26 cellular contexts compared by ENCODE assay signal in the genomic region with DNA sequence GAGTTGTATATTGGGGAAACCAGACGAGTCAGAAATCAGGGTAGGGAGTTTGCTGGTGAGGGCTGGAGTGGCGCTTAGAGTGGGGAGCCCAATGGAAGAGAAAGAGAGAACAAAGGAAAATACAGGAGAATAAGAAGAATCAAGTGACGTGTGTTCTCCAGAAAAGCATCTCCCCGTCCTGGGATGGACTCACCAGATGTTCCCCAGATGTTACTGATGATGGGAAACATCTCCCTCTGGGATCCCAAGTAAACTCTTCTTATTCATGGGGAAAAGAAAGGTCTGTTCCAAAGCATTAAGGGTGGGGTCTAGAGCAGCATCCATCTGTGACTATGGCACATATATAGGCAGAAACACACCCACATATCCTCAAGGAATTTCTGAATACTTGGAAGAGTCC. TPM values are rescaled to one million over a fixed set of nuclear protein-coding genes. Genes with fewer than 3 reads are reported as not detected.
DNase-seq lines count a peak whose midpoint lies in the region; ATAC-seq, FAIRE-seq and TF ChIP-seq lines count a peak whose summit lies in the region.
"Had no signal": no experiment of that assay in that cellular context is flagged by ENCODE, and none has a peak within 500 bp of the region (broad histone marks: within the 10 kb centered on the region; RNA-seq: fewer than 3 reads in every experiment).

No MANE protein-coding gene starts in this region.

- no peak for TF ChIP-seq EP300 in esophagus muscularis mucosa (IDR thresholded peaks at IDR 0.05)

- no peaks in the 10 kb centered on the region for H3K36me3 ChIP-seq in esophagus muscularis mucosa
- H3K36me3 ChIP-seq: BLaER1 treated with 17β-estradiol and CSF1 and Interleukin-3, amounts not matched to agents 10 nM and 100 nM; heart left ventricle; MG63; tibial nerve had no signal

- peaks cover 3% of the 10 kb centered on the region for H3K27me3 Mint-ChIP-seq in stimulated activated naive CD8-positive, alpha-beta T cell treated with anti-CD3 and anti-CD28 coated beads, Interleukin-15, Interleukin-2, amounts not matched to agents 100 ng/mL and 50 ng/mL, for 24 hours
- no peaks in the 10 kb centered on the region for H3K27me3 Mint-ChIP-seq in naive thymus-derived CD8-positive, alpha-beta T cell

- no peaks in the 10 kb centered on the region for H3K9me3 ChIP-seq in esophagus muscularis mucosa
- H3K9me3 ChIP-seq: BLaER1 treated with 17β-estradiol and CSF1 and Interleukin-3, amounts not matched to agents 10 nM and 100 nM; heart left ventricle; MG63; tibial nerve had no signal

- TF ChIP-seq POLR2A in esophagus muscularis mucosa (IDR thresholded peaks at IDR 0.05; ENCODE audit: low read depth), result no peak
- TF ChIP-seq POLR2A in GM12891 (IDR thresholded peaks at IDR 0.05; ENCODE audit: low read depth, low read length), result no peak

- peaks cover 40% of the 10 kb centered on the region for H3K4me1 Mint-ChIP-seq in stimulated activated naive CD8-positive, alpha-beta T cell treated with anti-CD3 and anti-CD28 coated beads, Interleukin-15, Interleukin-2, amounts not matched to agents 100 ng/mL and 50 ng/mL, for 24 hours (ENCODE audit: low read depth)
- peaks cover 15 to 36% (median 28%) of the 10 kb centered on the region in 4 donors for H3K4me1 Mint-ChIP-seq in naive thymus-derived CD8-positive, alpha-beta T cell

- intact Hi-C loops in esophagus muscularis mucosa (cut with DNase I), result no loop called here

- no peak for ATAC-seq in stimulated activated naive CD8-positive, alpha-beta T cell treated with anti-CD3 and anti-CD28 coated beads, Interleukin-15, Interleukin-2, amounts not matched to agents 100 U/mL and 50 U/mL, for 24 hours
- no peak for ATAC-seq in naive thymus-derived CD8-positive, alpha-beta T cell
- no peak for ATAC-seq in GM18519 (IDR thresholded peaks at IDR 0.05; ENCODE audit: low FRiP score, unreplicated experiment)
- ATAC-seq: HCT116, heart left ventricle, K562 had no signal

- H3K9me3 Mint-ChIP-seq in stimulated activated naive CD8-positive, alpha-beta T cell treated with anti-CD3 and anti-CD28 coated beads, Interleukin-15, Interleukin-2, amounts not matched to agents 100 ng/mL and 50 ng/mL, for 24 hours, result no peaks in the 10 kb centered on the region
- no peaks in the 10 kb centered on the region for H3K9me3 Mint-ChIP-seq in naive thymus-derived CD8-positive, alpha-beta T cell

- peaks cover 13% of the 10 kb centered on the region for H3K36me3 Mint-ChIP-seq in stimulated activated naive CD8-positive, alpha-beta T cell treated with anti-CD3 and anti-CD28 coated beads, Interleukin-15, Interleukin-2, amounts not matched to agents 100 ng/mL and 50 ng/mL, for 24 hours (ENCODE audit: low read depth)
- H3K36me3 Mint-ChIP-seq in naive thymus-derived CD8-positive, alpha-beta T cell, result no peaks in the 10 kb centered on the region

- no peak for FAIRE-seq in GM12891 (lab: Jason Lieb, UNC)
- FAIRE-seq: HTR-8/SVneo, K562 had no signal

- H3K27ac Mint-ChIP-seq in stimulated activated naive CD8-positive, alpha-beta T cell treated with anti-CD3 and anti-CD28 coated beads, Interleukin-15, Interleukin-2, amounts not matched to agents 100 ng/mL and 50 ng/mL, for 24 hours, result peak overlapping the region; percentile 17
- peak overlapping the region in 7 of 10 donors; percentile 1 to 93 (median 76) for H3K27ac Mint-ChIP-seq in naive thymus-derived CD8-positive, alpha-beta T cell

- no peaks in the 10 kb centered on the region for H3K27me3 ChIP-seq in esophagus muscularis mucosa
- H3K27me3 ChIP-seq: BLaER1 treated with 17β-estradiol and CSF1 and Interleukin-3, amounts not matched to agents 10 nM and 100 nM; heart left ventricle; MG63; tibial nerve had no signal

- DNase-seq in stimulated activated naive CD8-positive, alpha-beta T cell treated with anti-CD3 and anti-CD28 coated beads, Interleukin-15, Interleukin-2, amounts not matched to agents 100 U/mL and 50 U/mL, for 24 hours, result no peak
- no peak for DNase-seq in esophagus muscularis mucosa (ENCODE audit: extremely low spot score)
- no peak for DNase-seq in naive thymus-derived CD8-positive, alpha-beta T cell
- DNase-seq in stimulated activated naive CD4-positive, alpha-beta T cell treated with Interleukin-2 at 50 U/mL for 16 hours (lab: John Stamatoyannopoulos, UW), result no peak
- no peak for DNase-seq in GOT3 (lab: John Stamatoyannopoulos, UW)
- DNase-seq in GM12891 (ENCODE audit: insufficient read length, low spot score), result no peak
- DNase-seq: ACHN; activated CD4-positive, alpha-beta T cell treated with anti-CD3 and anti-CD28 coated beads, Interleukin-2, amount 50 U/mL, for 4 hours; caudate nucleus; dermis blood vessel endothelial cell; DND-41; heart left ventricle; mammary epithelial cell; MG63; NCI-H2029 treated with DMSO at 0.1 percent for 48 hours; NCI-H226; NCI-H69; occipital lobe; SHP77 treated with DMSO at 0.1 percent for 48 hours had no signal

- TF ChIP-seq CTCF in esophagus muscularis mucosa (IDR thresholded peaks at IDR 0.05), result no peak

- H3K27ac ChIP-seq in esophagus muscularis mucosa (replicated peaks in 1 of 4), result peak overlapping the region in 3 of 4 donors; percentile 99 to 100 (median 100)
- H3K27ac ChIP-seq: BLaER1 treated with 17β-estradiol and CSF1 and Interleukin-3, amounts not matched to agents 10 nM and 100 nM had no signal

- H3K4me3 Mint-ChIP-seq in stimulated activated naive CD8-positive, alpha-beta T cell treated with anti-CD3 and anti-CD28 coated beads, Interleukin-15, Interleukin-2, amounts not matched to agents 100 ng/mL and 50 ng/mL, for 24 hours, result no peak overlapping the region
- no peak overlapping the region for H3K4me3 Mint-ChIP-seq in naive thymus-derived CD8-positive, alpha-beta T cell

- H3K4me3 ChIP-seq in esophagus muscularis mucosa, result no peak overlapping the region
- H3K4me3 ChIP-seq: BLaER1 treated with 17β-estradiol and CSF1 and Interleukin-3, amounts not matched to agents 10 nM and 100 nM; heart left ventricle; K562; MG63; tibial nerve had no signal

- peaks cover 16 to 24% (median 21%) of the 10 kb centered on the region in 4 donors for H3K4me1 ChIP-seq in esophagus muscularis mucosa

- POLR2A ChIA-PET in naive thymus-derived CD8-positive, alpha-beta T cell (lab: Charles Lee), result no interaction called here

- 73% methylated on average over 4 of the region's 4 CpGs for WGBS in esophagus muscularis mucosa

TF ChIP-seq in GM12891, 5 proteins besides CTCF, POLR2A, EP300 and RAD21:
- TF ChIP-seq SPI1 (IDR thresholded peaks at IDR 0.05; ENCODE audit: low read depth, low read length) (no peak), TAF1 (IDR thresholded peaks at IDR 0.05; ENCODE audit: low read depth, low read length) (no peak), PAX5 (IDR thresholded peaks at IDR 0.05; ENCODE audit: insufficient read depth, low read length, severe bottlenecking) (no peak), POU2F2 (IDR thresholded peaks at IDR 0.05; ENCODE audit: low read depth, low read length) (no peak), POLR2AphosphoS5 (IDR thresholded peaks at IDR 0.05; ENCODE audit: low read depth, low read length) (no peak)

RNA-seq across cellular contexts. Expression of gene CSRNP1, which starts 3.0 kb away (rescaled TPM):
- total RNA-seq in esophagus muscularis mucosa, result 100 to 1,000 TPM in 1 of 4 donors, 10 to 100 TPM in 3; 27.8 to 183 (median 45.4) TPM
- total RNA-seq in naive thymus-derived CD8-positive, alpha-beta T cell, result 10 to 100 TPM; 15.0 to 17.4 TPM
- 10 to 100 TPM in 2 of 3 donors, 1 to 10 TPM in 1; 8.0 to 17.1 (median 10.9) TPM for polyA plus RNA-seq in naive thymus-derived CD8-positive, alpha-beta T cell
- 20.2 TPM for polyA plus RNA-seq in GM12891 (2012; ENCODE audit: low read depth, missing spikeins)

RNA-seq across cellular contexts. Expression of gene XIRP1, which starts 36.0 kb away (rescaled TPM):
- total RNA-seq in esophagus muscularis mucosa, result 1 to 10 TPM in 1 of 4 donors, not detected in 3; 1.3 TPM
- not detected for total RNA-seq in naive thymus-derived CD8-positive, alpha-beta T cell
- not detected for polyA plus RNA-seq in naive thymus-derived CD8-positive, alpha-beta T cell
- 0.14 TPM for polyA plus RNA-seq in GM12891 (2012; ENCODE audit: low read depth, missing spikeins)
- total RNA-seq: dermis blood vessel endothelial cell, mammary epithelial cell, occipital lobe, tibial nerve had no signal
- polyA plus RNA-seq: mammary epithelial cell had no signal

RNA-seq across cellular contexts. Expression of gene TTC21A, which starts 48.9 kb away (rescaled TPM):
- total RNA-seq in esophagus muscularis mucosa, result 1 to 10 TPM; 1.7 to 8.6 (median 3.9) TPM
- total RNA-seq in naive thymus-derived CD8-positive, alpha-beta T cell, result 1 to 10 TPM; 7.5 to 8.7 TPM
- polyA plus RNA-seq in naive thymus-derived CD8-positive, alpha-beta T cell, result under 1 TPM; 0.50 to 0.94 (median 0.57) TPM
- 1.9 TPM for polyA plus RNA-seq in GM12891 (2012; ENCODE audit: low read depth, missing spikeins)

RNA-seq across cellular contexts. Expression of gene GORASP1, which starts 49.0 kb away (rescaled TPM):
- total RNA-seq in esophagus muscularis mucosa, result 10 to 100 TPM; 53.7 to 88.7 (median 67.8) TPM
- 10 to 100 TPM; 31.9 to 41.2 TPM for total RNA-seq in naive thymus-derived CD8-positive, alpha-beta T cell
- polyA plus RNA-seq in naive thymus-derived CD8-positive, alpha-beta T cell, result 10 to 100 TPM; 10.2 to 13.8 (median 10.7) TPM
- polyA plus RNA-seq in GM12891 (2012; ENCODE audit: low read depth, missing spikeins), result 18.7 TPM
